In genomic region chr21:37224861-37225260, GRCh38 we compare ENCODE assay signal across 18 cellular contexts. TPM values are rescaled to one million over a fixed set of nuclear protein-coding genes. Genes with fewer than 3 reads are reported as not detected.
DNase-seq lines count a peak whose midpoint lies in the region; ATAC-seq lines count a peak whose summit lies in the region.
"Had no signal": no experiment of that assay in that cellular context is flagged by ENCODE, and none has a peak within 500 bp of the region (broad histone marks: within the 10 kb centered on the region; RNA-seq: fewer than 3 reads in every experiment).

No MANE protein-coding gene starts in this region.

- H3K27me3 Mint-ChIP-seq in activated T-cell treated with anti-CD3 and anti-CD28 coated beads, Interleukin-2, amount 50 U/mL, for 72 hours (ENCODE audit: low read depth) = no peaks in the 10 kb centered on the region
- no peaks in the 10 kb centered on the region for H3K27me3 Mint-ChIP-seq in activated naive CD8-positive, alpha-beta T cell treated with anti-CD3 and anti-CD28 coated beads for 36 hours

- DNase-seq in activated T-cell treated with anti-CD3 and anti-CD28 coated beads, Interleukin-2, amount 50 U/mL, for 72 hours = no peak
- no peak for DNase-seq in activated T-cell treated with anti-CD3 and anti-CD28 coated beads, Interleukin-2, amount 50 U/mL, for 1 hour
- DNase-seq in Jurkat, Clone E6-1 (ENCODE audit: low read depth, low spot score) = no peak
- DNase-seq in activated naive CD8-positive, alpha-beta T cell treated with anti-CD3 and anti-CD28 coated beads for 36 hours = no peak
- DNase-seq in stimulated activated effector memory CD8-positive, alpha-beta T cell treated with anti-CD3 and anti-CD28 coated beads, Interleukin-12 subunit alpha, Interleukin-12 subunit beta, amount 100 ng/mL, for 72 hours (ENCODE audit: low spot score in 2 of 2) = peak in 1 of 2 donors; percentile 64
- no peak for DNase-seq in activated effector memory CD4-positive, alpha-beta T cell treated with Interleukin-2 at 50 U/mL for 16 hours
- DNase-seq in D341Med (ENCODE audit: low spot score) (no peak), foreskin melanocyte (no peak)
- DNase-seq: cerebellar nuclear complex; effector CD8-positive, alpha-beta T cell; midbrain; NCI-H2029; NCI-H510A; SK-N-SH had no signal

- H3K9me3 Mint-ChIP-seq in activated T-cell treated with anti-CD3 and anti-CD28 coated beads, Interleukin-2, amount 50 U/mL, for 72 hours = no peaks in the 10 kb centered on the region
- peaks cover 1% of the 10 kb centered on the region for H3K9me3 Mint-ChIP-seq in activated naive CD8-positive, alpha-beta T cell treated with anti-CD3 and anti-CD28 coated beads for 36 hours
- H3K9me3 Mint-ChIP-seq in stimulated activated effector memory CD8-positive, alpha-beta T cell treated with anti-CD3 and anti-CD28 coated beads, Interleukin-12 subunit alpha, Interleukin-12 subunit beta, amount 100 ng/mL, for 72 hours = no peaks in the 10 kb centered on the region
- H3K9me3 Mint-ChIP-seq: neural progenitor cell had no signal

- H3K36me3 Mint-ChIP-seq in activated T-cell treated with anti-CD3 and anti-CD28 coated beads, Interleukin-2, amount 50 U/mL, for 72 hours (ENCODE audit: insufficient read depth in 2 of 2) = peaks cover 5 to 15% of the 10 kb centered on the region in 2 donors
- H3K36me3 Mint-ChIP-seq in activated naive CD8-positive, alpha-beta T cell treated with anti-CD3 and anti-CD28 coated beads for 36 hours = peaks cover 70% of the 10 kb centered on the region
- H3K36me3 Mint-ChIP-seq in stimulated activated effector memory CD8-positive, alpha-beta T cell treated with anti-CD3 and anti-CD28 coated beads, Interleukin-12 subunit alpha, Interleukin-12 subunit beta, amount 100 ng/mL, for 72 hours = peaks cover 77% of the 10 kb centered on the region

- H3K27ac Mint-ChIP-seq in activated T-cell treated with anti-CD3 and anti-CD28 coated beads, Interleukin-2, amount 50 U/mL, for 72 hours = peak overlapping the region; percentile 94
- peak overlapping the region; percentile 95 for H3K27ac Mint-ChIP-seq in activated naive CD8-positive, alpha-beta T cell treated with anti-CD3 and anti-CD28 coated beads for 36 hours
- peak overlapping the region; percentile 50 for H3K27ac Mint-ChIP-seq in stimulated activated effector memory CD8-positive, alpha-beta T cell treated with anti-CD3 and anti-CD28 coated beads, Interleukin-12 subunit alpha, Interleukin-12 subunit beta, amount 100 ng/mL, for 72 hours
- H3K27ac Mint-ChIP-seq: neural progenitor cell had no signal

- H3K4me3 Mint-ChIP-seq in activated T-cell treated with anti-CD3 and anti-CD28 coated beads, Interleukin-2, amount 50 U/mL, for 72 hours = peak overlapping the region; percentile 51 to 71
- peak overlapping the region; percentile 65 for H3K4me3 Mint-ChIP-seq in activated naive CD8-positive, alpha-beta T cell treated with anti-CD3 and anti-CD28 coated beads for 36 hours
- H3K4me3 Mint-ChIP-seq in stimulated activated effector memory CD8-positive, alpha-beta T cell treated with anti-CD3 and anti-CD28 coated beads, Interleukin-12 subunit alpha, Interleukin-12 subunit beta, amount 100 ng/mL, for 72 hours = peak overlapping the region; percentile 57
- H3K4me3 Mint-ChIP-seq: neural progenitor cell had no signal

- no peak for ATAC-seq in activated T-cell treated with anti-CD3 and anti-CD28 coated beads, Interleukin-2, amount 50 U/mL, for 72 hours (replicated peaks in 1 of 2)
- no peak for ATAC-seq in stimulated activated effector memory CD8-positive, alpha-beta T cell treated with anti-CD3 and anti-CD28 coated beads, Interleukin-12 subunit alpha, Interleukin-12 subunit beta, amount 100 ng/mL, for 72 hours
- ATAC-seq: left lobe of liver had no signal

- H3K4me3 ChIP-seq in Jurkat, Clone E6-1 (ENCODE audit: low read length) = peak overlapping the region; percentile 40
- H3K4me3 ChIP-seq: neural progenitor cell, smooth muscle cell, vagina had no signal

- peaks cover 59% of the 10 kb centered on the region for H3K4me1 Mint-ChIP-seq in activated T-cell treated with anti-CD3 and anti-CD28 coated beads, Interleukin-2, amount 50 U/mL, for 72 hours (ENCODE audit: low read depth)
- H3K4me1 Mint-ChIP-seq in activated naive CD8-positive, alpha-beta T cell treated with anti-CD3 and anti-CD28 coated beads for 36 hours = peaks cover 46% of the 10 kb centered on the region
- peaks cover 55% of the 10 kb centered on the region for H3K4me1 Mint-ChIP-seq in stimulated activated effector memory CD8-positive, alpha-beta T cell treated with anti-CD3 and anti-CD28 coated beads, Interleukin-12 subunit alpha, Interleukin-12 subunit beta, amount 100 ng/mL, for 72 hours
- H3K4me1 Mint-ChIP-seq: neural progenitor cell had no signal

RNA-seq across cellular contexts. Expression of gene VPS26C, which starts 42.3 kb away (rescaled TPM):
- 10 to 100 TPM; 70.5 to 74.7 TPM for total RNA-seq in activated T-cell treated with anti-CD3 and anti-CD28 coated beads, Interleukin-2, amount 50 U/mL, for 72 hours
- polyA plus RNA-seq in Jurkat, Clone E6-1 (2012; ENCODE audit: insufficient read depth, insufficient read length) = 42.9 TPM
- total RNA-seq in activated naive CD8-positive, alpha-beta T cell treated with anti-CD3 and anti-CD28 coated beads for 36 hours = 10 to 100 TPM; 60.7 to 62.6 TPM
